ENCODE assay signal across 3 cellular contexts in genomic region chr10:74050653-74051052, GRCh38.
TF ChIP-seq lines count a peak whose summit lies in the region.

No MANE protein-coding gene starts in this region.

TF ChIP-seq in SK-N-SH, 30 proteins besides CTCF, POLR2A, EP300 and RAD21 (continued from another document):
- TF ChIP-seq FOXJ3 (CRISPR knock-in tag; IDR thresholded peaks at IDR 0.05) (no peak), JUND (IDR thresholded peaks at IDR 0.05) (no peak), SIN3A (IDR thresholded peaks at IDR 0.05; ENCODE audit: borderline replicate concordance, low read depth, low read length) (no peak), YY1 (IDR thresholded peaks at IDR 0.05; ENCODE audit: low read depth) (no peak), RCOR1 (IDR thresholded peaks at IDR 0.05; ENCODE audit: low read length) (no peak), NRF1 (IDR thresholded peaks at IDR 0.05; ENCODE audit: low read depth, low read length) (no peak), FOSL2 (IDR thresholded peaks at IDR 0.05; ENCODE audit: borderline replicate concordance, low read depth) (no peak), PBX3 (IDR thresholded peaks at IDR 0.05) (no peak), RFX5 (IDR thresholded peaks at IDR 0.05; ENCODE audit: low read length) (no peak), GATA2 (CRISPR knock-in tag; IDR thresholded peaks at IDR 0.05) (no peak), REST (IDR thresholded peaks at IDR 0.05; ENCODE audit: low read depth, low read length) (no peak), EZH2phosphoT487 (IDR thresholded peaks at IDR 0.05; ENCODE audit: borderline replicate concordance, low read depth) (no peak)

TF ChIP-seq in SK-N-SH treated with all-trans-retinoic acid at 6 μM for 48 hours, 23 proteins besides CTCF, POLR2A, EP300 and RAD21 (continued from another document):
- no peak for TF ChIP-seq PPARA (CRISPR knock-in tag; IDR thresholded peaks at IDR 0.05; ENCODE audit: borderline replicate concordance)
- TF ChIP-seq GLIS3 (CRISPR knock-in tag; IDR thresholded peaks at IDR 0.05) = no peak
- no peak for TF ChIP-seq TSHZ2 (CRISPR knock-in tag; IDR thresholded peaks at IDR 0.05)
- TF ChIP-seq, protein P1, sequence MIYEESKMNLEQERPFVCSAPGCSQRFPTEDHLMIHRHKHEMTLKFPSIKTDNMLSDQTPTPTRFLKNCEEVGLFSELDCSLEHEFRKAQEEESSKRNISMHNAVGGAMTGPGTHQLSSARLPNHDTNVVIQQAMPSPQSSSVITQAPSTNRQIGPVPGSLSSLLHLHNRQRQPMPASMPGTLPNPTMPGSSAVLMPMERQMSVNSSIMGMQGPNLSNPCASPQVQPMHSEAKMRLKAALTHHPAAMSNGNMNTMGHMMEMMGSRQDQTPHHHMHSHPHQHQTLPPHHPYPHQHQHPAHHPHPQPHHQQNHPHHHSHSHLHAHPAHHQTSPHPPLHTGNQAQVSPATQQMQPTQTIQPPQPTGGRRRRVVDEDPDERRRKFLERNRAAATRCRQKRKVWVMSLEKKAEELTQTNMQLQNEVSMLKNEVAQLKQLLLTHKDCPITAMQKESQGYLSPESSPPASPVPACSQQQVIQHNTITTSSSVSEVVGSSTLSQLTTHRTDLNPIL (CRISPR knock-in tag; IDR thresholded peaks at IDR 0.05; ENCODE audit: low read depth) = no peak
- no peak for TF ChIP-seq ZFP30 (CRISPR knock-in tag; IDR thresholded peaks at IDR 0.05)
- no peak for TF ChIP-seq CSRNP3 (CRISPR knock-in tag; IDR thresholded peaks at IDR 0.05)

TF ChIP-seq in WTC11, 78 proteins besides CTCF, POLR2A, EP300 and RAD21:
- TF ChIP-seq ZNF281 (CRISPR knock-in tag; IDR thresholded peaks at IDR 0.05) = no peak
- TF ChIP-seq GTF2I (CRISPR knock-in tag; conservative IDR thresholded peaks at IDR 0.05) = no peak
- TF ChIP-seq KAT7 (CRISPR knock-in tag; IDR thresholded peaks at IDR 0.05; ENCODE audit: borderline replicate concordance) = no peak
- TF ChIP-seq OVOL2 (CRISPR knock-in tag; IDR thresholded peaks at IDR 0.05; ENCODE audit: borderline replicate concordance) = no peak
- no peak for TF ChIP-seq FOXP4 (CRISPR knock-in tag; IDR thresholded peaks at IDR 0.05)
- TF ChIP-seq, protein P2, sequence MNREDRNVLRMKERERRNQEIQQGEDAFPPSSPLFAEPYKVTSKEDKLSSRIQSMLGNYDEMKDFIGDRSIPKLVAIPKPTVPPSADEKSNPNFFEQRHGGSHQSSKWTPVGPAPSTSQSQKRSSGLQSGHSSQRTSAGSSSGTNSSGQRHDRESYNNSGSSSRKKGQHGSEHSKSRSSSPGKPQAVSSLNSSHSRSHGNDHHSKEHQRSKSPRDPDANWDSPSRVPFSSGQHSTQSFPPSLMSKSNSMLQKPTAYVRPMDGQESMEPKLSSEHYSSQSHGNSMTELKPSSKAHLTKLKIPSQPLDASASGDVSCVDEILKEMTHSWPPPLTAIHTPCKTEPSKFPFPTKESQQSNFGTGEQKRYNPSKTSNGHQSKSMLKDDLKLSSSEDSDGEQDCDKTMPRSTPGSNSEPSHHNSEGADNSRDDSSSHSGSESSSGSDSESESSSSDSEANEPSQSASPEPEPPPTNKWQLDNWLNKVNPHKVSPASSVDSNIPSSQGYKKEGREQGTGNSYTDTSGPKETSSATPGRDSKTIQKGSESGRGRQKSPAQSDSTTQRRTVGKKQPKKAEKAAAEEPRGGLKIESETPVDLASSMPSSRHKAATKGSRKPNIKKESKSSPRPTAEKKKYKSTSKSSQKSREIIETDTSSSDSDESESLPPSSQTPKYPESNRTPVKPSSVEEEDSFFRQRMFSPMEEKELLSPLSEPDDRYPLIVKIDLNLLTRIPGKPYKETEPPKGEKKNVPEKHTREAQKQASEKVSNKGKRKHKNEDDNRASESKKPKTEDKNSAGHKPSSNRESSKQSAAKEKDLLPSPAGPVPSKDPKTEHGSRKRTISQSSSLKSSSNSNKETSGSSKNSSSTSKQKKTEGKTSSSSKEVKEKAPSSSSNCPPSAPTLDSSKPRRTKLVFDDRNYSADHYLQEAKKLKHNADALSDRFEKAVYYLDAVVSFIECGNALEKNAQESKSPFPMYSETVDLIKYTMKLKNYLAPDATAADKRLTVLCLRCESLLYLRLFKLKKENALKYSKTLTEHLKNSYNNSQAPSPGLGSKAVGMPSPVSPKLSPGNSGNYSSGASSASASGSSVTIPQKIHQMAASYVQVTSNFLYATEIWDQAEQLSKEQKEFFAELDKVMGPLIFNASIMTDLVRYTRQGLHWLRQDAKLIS (CRISPR knock-in tag; IDR thresholded peaks at IDR 0.05; ENCODE audit: borderline replicate concordance) = no peak
- no peak for TF ChIP-seq MXD4 (CRISPR knock-in tag; IDR thresholded peaks at IDR 0.05; ENCODE audit: borderline replicate concordance)
- no peak for TF ChIP-seq RORB (CRISPR knock-in tag; IDR thresholded peaks at IDR 0.05)
TF ChIP-seq in WTC11: peak in this region for 0.
